In genomic region chr9:68704498-68704803, GRCh38 we compare ENCODE assay signal across 7 cellular contexts. TPM values are rescaled to one million over a fixed set of nuclear protein-coding genes. Genes with fewer than 3 reads are reported as not detected.
A peak's percentile ranks its signal among the peaks of the same experiment; 100 is the strongest.
DNase-seq lines count a peak whose midpoint lies in the region; ATAC-seq and TF ChIP-seq lines count a peak whose summit lies in the region.

No MANE protein-coding gene starts in this region.

- no peak overlapping the region for H3K27ac ChIP-seq in right lobe of liver

- H3K9me3 ChIP-seq in right lobe of liver: no peaks in the 10 kb centered on the region

- intact Hi-C loops in activated T-helper 1 cell treated with anti-CD3 and anti-CD28 coated beads, Interleukin-12 subunit alpha, Interleukin-12 subunit beta, Interleukin-2, Interleukin-4 antibody, amounts not matched to agents 30 ng/mL and 10 ng/mL and 1 ng/mL, durations not matched to agents 14 hours and 24 hours and 36 hours (cut with micrococcal nuclease): loop anchor here (1.0 kb wide), 1 partner anchor 270 kb away; no protein-coding TSS in a partner anchor
- intact Hi-C loops in right lobe of liver (cut with DNase I): no loop called here

- ATAC-seq in right lobe of liver (no peak), HG02970 (IDR thresholded peaks at IDR 0.05; ENCODE audit: low FRiP score, unreplicated experiment) (no peak)
- ATAC-seq in stimulated activated memory B cell treated with anti-CD40 and anti-IgM and Interleukin-4, amounts not matched to agents 10 μg/mL and 1 μg/mL and 100 μg/mL, for 72 hours: no peak

- H3K4me3 ChIP-seq in right lobe of liver: peak overlapping the region; percentile 43 to 64 (median 54)

- peaks cover 0 to 9% (median 3%) of the 10 kb centered on the region in 4 donors for H3K4me1 ChIP-seq in right lobe of liver

- no peak for TF ChIP-seq POLR2A in right lobe of liver (IDR thresholded peaks at IDR 0.05)

- H3K27me3 ChIP-seq in right lobe of liver: peaks cover 0 to 6% of the 10 kb centered on the region in 2 donors

- 6% methylated on average over 8 of the region's 10 CpGs for WGBS in right lobe of liver (ENCODE audit: insufficient coverage, low coverage, low lambda C conversion rate, missing lambda C conversion rate)

- H3K27me3 Mint-ChIP-seq in activated T-helper 1 cell treated with anti-CD3 and anti-CD28 coated beads, Interleukin-12 subunit alpha, Interleukin-12 subunit beta, Interleukin-2, Interleukin-4 antibody, amounts not matched to agents 30 ng/mL and 10 ng/mL and 1 ng/mL, durations not matched to agents 14 hours and 24 hours and 36 hours (ENCODE audit: insufficient read depth): peaks cover 61% of the 10 kb centered on the region
- H3K27me3 Mint-ChIP-seq in stimulated activated memory B cell treated with anti-CD40 and anti-IgM and Interleukin-4, amounts not matched to agents 10 μg/mL and 1 μg/mL and 100 μg/mL, for 72 hours: no peaks in the 10 kb centered on the region

- H3K4me1 Mint-ChIP-seq in activated T-helper 1 cell treated with anti-CD3 and anti-CD28 coated beads, Interleukin-12 subunit alpha, Interleukin-12 subunit beta, Interleukin-2, Interleukin-4 antibody, amounts not matched to agents 30 ng/mL and 10 ng/mL and 1 ng/mL, durations not matched to agents 14 hours and 24 hours and 36 hours (ENCODE audit: low read depth): peaks cover 27% of the 10 kb centered on the region
- peaks cover 45% of the 10 kb centered on the region for H3K4me1 Mint-ChIP-seq in stimulated activated memory B cell treated with anti-CD40 and anti-IgM and Interleukin-4, amounts not matched to agents 10 μg/mL and 1 μg/mL and 100 μg/mL, for 72 hours

- no peaks in the 10 kb centered on the region for H3K36me3 ChIP-seq in right lobe of liver

- H3K4me3 Mint-ChIP-seq in activated T-helper 1 cell treated with anti-CD3 and anti-CD28 coated beads, Interleukin-12 subunit alpha, Interleukin-12 subunit beta, Interleukin-2, Interleukin-4 antibody, amounts not matched to agents 30 ng/mL and 10 ng/mL and 1 ng/mL, durations not matched to agents 14 hours and 24 hours and 36 hours: peak overlapping the region; percentile 85
- peak overlapping the region; percentile 99 for H3K4me3 Mint-ChIP-seq in stimulated activated memory B cell treated with anti-CD40 and anti-IgM and Interleukin-4, amounts not matched to agents 10 μg/mL and 1 μg/mL and 100 μg/mL, for 72 hours

- peak; percentile 7 for DNase-seq in HT-29 (ENCODE audit: low spot score)
- DNase-seq in activated T-helper 1 cell treated with anti-CD3 and anti-CD28 coated beads, Interleukin-12 subunit alpha, Interleukin-12 subunit beta, Interleukin-2, Interleukin-4 antibody, amounts not matched to agents 30 ng/mL and 10 ng/mL and 1 ng/mL, durations not matched to agents 14 hours and 24 hours and 36 hours (ENCODE audit: low spot score): no peak
- no peak for DNase-seq in right lobe of liver
- DNase-seq in NCI-H524 (lab: John Stamatoyannopoulos, UW): no peak
- DNase-seq in GM19238 (ENCODE audit: insufficient read length, low spot score): no peak

- no peaks in the 10 kb centered on the region for H3K9me3 Mint-ChIP-seq in activated T-helper 1 cell treated with anti-CD3 and anti-CD28 coated beads, Interleukin-12 subunit alpha, Interleukin-12 subunit beta, Interleukin-2, Interleukin-4 antibody, amounts not matched to agents 30 ng/mL and 10 ng/mL and 1 ng/mL, durations not matched to agents 14 hours and 24 hours and 36 hours
- H3K9me3 Mint-ChIP-seq in stimulated activated memory B cell treated with anti-CD40 and anti-IgM and Interleukin-4, amounts not matched to agents 10 μg/mL and 1 μg/mL and 100 μg/mL, for 72 hours: no peaks in the 10 kb centered on the region

- H3K27ac Mint-ChIP-seq in activated T-helper 1 cell treated with anti-CD3 and anti-CD28 coated beads, Interleukin-12 subunit alpha, Interleukin-12 subunit beta, Interleukin-2, Interleukin-4 antibody, amounts not matched to agents 30 ng/mL and 10 ng/mL and 1 ng/mL, durations not matched to agents 14 hours and 24 hours and 36 hours: peak overlapping the region; percentile 52
- H3K27ac Mint-ChIP-seq in stimulated activated memory B cell treated with anti-CD40 and anti-IgM and Interleukin-4, amounts not matched to agents 10 μg/mL and 1 μg/mL and 100 μg/mL, for 72 hours: peak overlapping the region; percentile 82

- TF ChIP-seq CTCF in right lobe of liver (IDR thresholded peaks at IDR 0.05): no peak

- H3K36me3 Mint-ChIP-seq in activated T-helper 1 cell treated with anti-CD3 and anti-CD28 coated beads, Interleukin-12 subunit alpha, Interleukin-12 subunit beta, Interleukin-2, Interleukin-4 antibody, amounts not matched to agents 30 ng/mL and 10 ng/mL and 1 ng/mL, durations not matched to agents 14 hours and 24 hours and 36 hours (ENCODE audit: low read depth): peaks cover 12% of the 10 kb centered on the region
- H3K36me3 Mint-ChIP-seq in stimulated activated memory B cell treated with anti-CD40 and anti-IgM and Interleukin-4, amounts not matched to agents 10 μg/mL and 1 μg/mL and 100 μg/mL, for 72 hours: peaks cover 3% of the 10 kb centered on the region

RNA-seq across cellular contexts. Expression of gene PIP5K1B, which starts 0.6 kb away (rescaled TPM):
- total RNA-seq in HT-29 (2014; rRNA removed; shearing (Covaris generic)): 1.1 and 1.2 TPM in 2 replicates
- total RNA-seq in activated T-helper 1 cell treated with anti-CD3 and anti-CD28 coated beads, Interleukin-12 subunit alpha, Interleukin-12 subunit beta, Interleukin-2, Interleukin-4 antibody, amounts not matched to agents 30 ng/mL and 10 ng/mL and 1 ng/mL, durations not matched to agents 14 hours and 24 hours and 36 hours: 77.4 and 78.5 TPM in 2 replicates
- total RNA-seq in right lobe of liver: under 1 TPM in 2 of 6 experiments, not detected in 4; 0.27 to 0.71 TPM

Comparison
In these comparisons a context has a peak if more than half of its experiments do, and no peak if none do; other contexts are left out.
1. RNA of gene PIP5K1B, which starts 0.6 kb away (total RNA-seq): 77.4 to 78.5 TPM in activated T-helper 1 cell treated with anti-CD3 and anti-CD28 coated beads, Interleukin-12 subunit alpha, Interleukin-12 subunit beta, Interleukin-2, Interleukin-4 antibody, amounts not matched to agents 30 ng/mL and 10 ng/mL and 1 ng/mL, durations not matched to agents 14 hours and 24 hours and 36 hours; 1.1 to 1.2 TPM in HT-29 and 0.27 to 0.71 TPM in right lobe of liver; every median in the first group is over 10 times any median in the second.